Comparison of ENCODE assay signal across 20 cellular contexts in the genomic region with DNA sequence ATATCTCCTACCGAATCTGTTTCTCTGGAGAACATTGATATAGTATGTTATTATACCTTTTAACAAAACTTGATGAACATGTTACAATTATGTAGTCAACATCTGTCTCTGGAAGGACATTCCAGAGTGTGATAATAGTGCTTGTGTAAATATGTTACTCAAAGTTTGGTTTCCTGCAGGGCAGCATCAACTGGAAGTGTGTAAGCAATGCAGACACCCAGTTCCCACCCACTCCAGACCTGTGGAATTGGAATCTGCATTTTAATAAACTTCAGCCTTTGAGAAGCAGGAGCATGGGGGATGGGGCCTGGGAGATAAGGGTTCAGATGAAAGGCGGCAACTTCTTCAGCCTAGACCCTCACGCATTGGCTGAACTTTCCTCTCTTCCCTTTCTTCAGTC.
"Had no signal": no experiment of that assay in that cellular context is flagged by ENCODE, and none has a peak within 500 bp of the region (broad histone marks: within the 10 kb centered on the region; RNA-seq: fewer than 3 reads in every experiment).

No MANE protein-coding gene starts in this region.

- H3K27me3 Mint-ChIP-seq: activated naive CD4-positive, alpha-beta T cell treated with anti-CD3 and anti-CD28 coated beads, Interleukin-2, amount 50 U/mL, for 24 hours; dendritic cell treated with granulocyte-macrophage colony-stimulating factor and Interleukin-4, amounts not matched to agents 40 ng/mL and 50 ng/mL, for 4 days; effector memory CD8-positive, alpha-beta T cell had no signal

- H3K27me3 ChIP-seq: ovary, tibial artery had no signal

- H3K4me3 Mint-ChIP-seq: activated CD8-positive, alpha-beta T cell treated with anti-CD3 and anti-CD28 coated beads, Interleukin-2, amount 10 ng/mL, durations not matched to agents 7 days and 5 days; activated naive CD4-positive, alpha-beta T cell treated with anti-CD3 and anti-CD28 coated beads, Interleukin-2, amount 50 U/mL, for 24 hours; dendritic cell treated with granulocyte-macrophage colony-stimulating factor and Interleukin-4, amounts not matched to agents 40 ng/mL and 50 ng/mL, for 4 days; effector memory CD8-positive, alpha-beta T cell; neural crest cell; WTC11 had no signal

- DNase-seq: activated CD4-positive, alpha-beta T cell treated with anti-CD3 and anti-CD28 coated beads for 4 hours; activated CD8-positive, alpha-beta memory T cell treated with anti-CD3 and anti-CD28 coated beads, Interleukin-2, amount 50 U/mL, for 4 hours; activated CD8-positive, alpha-beta T cell treated with anti-CD3 and anti-CD28 coated beads, Interleukin-2, amount 10 ng/mL, durations not matched to agents 7 days and 5 days; activated effector memory CD4-positive, alpha-beta T cell treated with anti-CD3 and anti-CD28 coated beads, Interleukin-2, amount 50 U/mL, for 16 hours; activated T-cell treated with anti-CD3 and anti-CD28 coated beads, Interleukin-2, amount 50 U/mL, for 48 hours; amygdala; cerebellar nuclear complex; effector memory CD8-positive, alpha-beta T cell; erythroblast; hypothalamus; midbrain; ovary; stimulated activated CD4-positive, alpha-beta T cell treated with anti-CD3 and anti-CD28 coated beads, Interleukin-4, amount 100 ng/mL, for 24 hours; stimulated activated naive CD4-positive, alpha-beta T cell; T-helper 2 cell; tibial artery had no signal

- H3K36me3 Mint-ChIP-seq: activated naive CD4-positive, alpha-beta T cell treated with anti-CD3 and anti-CD28 coated beads, Interleukin-2, amount 50 U/mL, for 24 hours had no signal

- H3K4me3 ChIP-seq: ovary, tibial artery had no signal

- ATAC-seq: activated CD8-positive, alpha-beta T cell treated with anti-CD3 and anti-CD28 coated beads, Interleukin-2, amount 10 ng/mL, durations not matched to agents 7 days and 5 days; effector memory CD8-positive, alpha-beta T cell; WTC11 had no signal

- H3K9me3 ChIP-seq: ovary had no signal

- H3K27ac Mint-ChIP-seq: activated CD8-positive, alpha-beta T cell treated with anti-CD3 and anti-CD28 coated beads, Interleukin-2, amount 10 ng/mL, durations not matched to agents 7 days and 5 days; activated naive CD4-positive, alpha-beta T cell treated with anti-CD3 and anti-CD28 coated beads, Interleukin-2, amount 50 U/mL, for 24 hours; dendritic cell treated with granulocyte-macrophage colony-stimulating factor and Interleukin-4, amounts not matched to agents 40 ng/mL and 50 ng/mL, for 4 days; effector memory CD8-positive, alpha-beta T cell; WTC11 had no signal

- H3K36me3 ChIP-seq: ovary, tibial artery had no signal

- H3K4me1 ChIP-seq: tibial artery had no signal

- H3K27ac ChIP-seq: ovary, tibial artery had no signal

- H3K4me1 Mint-ChIP-seq: activated naive CD4-positive, alpha-beta T cell treated with anti-CD3 and anti-CD28 coated beads, Interleukin-2, amount 50 U/mL, for 24 hours had no signal
